ENCODE assay signal across 1 cellular context in the genomic region with DNA sequence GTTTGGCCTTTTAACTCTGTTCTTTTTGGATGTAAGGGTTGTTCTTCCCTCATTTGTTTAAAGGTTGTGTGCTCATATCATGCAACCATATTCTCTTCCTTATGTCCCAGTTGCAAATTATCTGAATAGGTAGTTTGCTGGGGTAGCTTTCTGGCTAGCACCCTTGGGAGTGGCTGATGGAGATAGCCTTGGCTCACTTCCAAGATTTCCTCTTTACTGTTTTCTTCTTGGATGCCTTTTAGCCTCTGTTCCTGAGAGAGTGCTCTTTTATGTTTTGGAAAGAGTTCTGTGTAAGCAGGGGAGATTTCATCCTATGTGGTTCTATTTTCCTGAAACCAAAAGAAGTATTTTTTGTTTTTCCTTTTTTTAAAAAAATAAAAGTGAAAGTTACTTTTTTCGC.
A peak's percentile ranks its signal among the peaks of the same experiment; 100 is the strongest.
TF ChIP-seq lines count a peak whose summit lies in the region.

No MANE protein-coding gene starts in this region.

TF ChIP-seq in HEK293, 187 proteins besides CTCF, POLR2A, EP300 and RAD21 (continued from another document):
- TF ChIP-seq ZNF580 (tag by site-specific recombination; IDR thresholded peaks at IDR 0.05), result peak; percentile 81; the same call in 1 of the 2 replicates
